ENCODE assay signal across 8 cellular contexts in genomic region chr5:146565764-146566163, GRCh38. TPM values are rescaled to one million over a fixed set of nuclear protein-coding genes. Genes with fewer than 3 reads are reported as not detected.
DNase-seq lines count a peak whose midpoint lies in the region; ATAC-seq, FAIRE-seq and TF ChIP-seq lines count a peak whose summit lies in the region.

No MANE protein-coding gene starts in this region.

- DNase-seq in AG08395 (ENCODE audit: low spot score) (peak; percentile 58), GM18507 (ENCODE audit: extremely low spot score, insufficient read length, low read depth) (peak; percentile 11), NCI-H1417 treated with DMSO at 0.1 percent for 48 hours (lab: John Stamatoyannopoulos, UW) (peak; percentile 13), T-cell (peak; percentile 2 to 58 (median 42)), brain microvascular endothelial cell (peak; percentile 63), kidney glomerular epithelial cell (lab: John Stamatoyannopoulos, UW) (peak; percentile 71)
- peak; percentile 19 for DNase-seq in stimulated activated CD8-positive, alpha-beta memory T cell treated with anti-CD3 and anti-CD28 coated beads, Interleukin-12 subunit alpha, Interleukin-12 subunit beta, amount 100 ng/mL, for 1 hour (ENCODE audit: low read depth)

- no peaks in the 10 kb centered on the region for H3K27me3 ChIP-seq in brain microvascular endothelial cell (replicated peaks)

- CTCF ChIA-PET in T-cell (lab: Charles Lee) = interaction anchor here in 1 of 2 donors (0.6 to 2.1 kb wide), 2 partner anchors 623 to 1062 kb away, joined by 3 to 9 read pairs; no protein-coding TSS in a partner anchor

- no peak overlapping the region for H3K27ac Mint-ChIP-seq in T-cell

- no peaks in the 10 kb centered on the region for H3K36me3 ChIP-seq in brain microvascular endothelial cell (replicated peaks)

- H3K27me3 Mint-ChIP-seq in T-cell = peaks cover 0 to 4% of the 10 kb centered on the region in 2 donors

- FAIRE-seq in GM18507 (lab: Jason Lieb, UNC) = peak; percentile 70

- peaks cover 0 to 5% (median 5%) of the 10 kb centered on the region in 3 donors for H3K4me1 Mint-ChIP-seq in T-cell

- ATAC-seq in HG02884 (IDR thresholded peaks at IDR 0.05; ENCODE audit: unreplicated experiment) (peak; percentile 96), T-cell (replicated peaks in 1 of 4) (peak; percentile 78 to 90 (median 82))

- H3K4me3 ChIP-seq in brain microvascular endothelial cell (ENCODE audit: low read depth, low read length) = no peak overlapping the region

- peak; percentile 77 for TF ChIP-seq CTCF in brain microvascular endothelial cell (IDR thresholded peaks at IDR 0.05; ENCODE audit: low read depth, low read length, missing control alignments)

- H3K9me3 Mint-ChIP-seq in T-cell = no peaks in the 10 kb centered on the region

- H3K4me3 Mint-ChIP-seq in T-cell = no peak overlapping the region

- no peaks in the 10 kb centered on the region for H3K36me3 Mint-ChIP-seq in T-cell

- POLR2A ChIA-PET in T-cell (lab: Charles Lee) = no interaction called here

- H3K27ac ChIP-seq in brain microvascular endothelial cell = no peak overlapping the region

- in situ Hi-C loops in brain microvascular endothelial cell (cut with HindIII; ENCODE audit: low pct_ligation_motif_present, low sequenced_read_pairs) = no loop called here

RNA-seq across cellular contexts. Expression of gene GPR151, which starts 49.8 kb away (rescaled TPM):
- not detected for total RNA-seq in T-cell

Comparison
In these comparisons a context has a peak if more than half of its experiments do, and no peak if none do; other contexts are left out.
1. DNase-seq: peak in every context shown above with its lines; median percentile 71 in kidney glomerular epithelial cell; 63 in brain microvascular endothelial cell; 58 in AG08395; 42 in T-cell; 19 in stimulated activated CD8-positive, alpha-beta memory T cell treated with anti-CD3 and anti-CD28 coated beads, Interleukin-12 subunit alpha, Interleukin-12 subunit beta, amount 100 ng/mL, for 1 hour; 13 in NCI-H1417 treated with DMSO at 0.1 percent for 48 hours; 11 in GM18507.